In the genomic region with DNA sequence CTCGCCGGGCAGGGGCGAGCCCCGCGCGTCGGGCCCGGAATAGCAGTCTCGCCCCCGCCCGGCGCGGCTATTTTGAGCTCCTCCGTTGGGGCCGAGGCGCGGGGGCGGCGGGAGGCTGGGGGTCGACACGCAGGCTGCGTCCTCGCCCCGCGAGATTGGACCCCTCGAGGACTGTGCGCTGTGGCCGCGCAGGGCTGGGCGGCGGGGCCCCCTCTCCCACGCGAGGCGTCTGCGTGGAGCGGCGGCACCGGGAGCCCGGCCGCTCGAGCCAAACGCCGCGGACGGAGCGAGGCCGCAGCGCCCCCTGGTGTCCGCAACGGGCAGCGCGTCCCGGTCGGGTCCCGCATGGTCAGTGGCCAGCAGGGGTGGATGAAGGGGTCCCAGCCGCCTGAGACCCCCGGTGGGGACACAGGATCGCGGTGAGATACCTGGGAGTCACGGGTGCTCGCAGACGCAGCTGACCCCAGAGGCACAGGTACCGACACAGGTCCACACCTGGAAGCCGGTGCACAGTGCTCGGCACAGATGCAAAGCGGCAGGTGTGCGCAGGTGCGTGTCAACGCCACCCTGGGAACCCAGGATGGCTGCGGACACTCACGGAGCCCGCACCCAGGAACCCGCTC, we compare ENCODE assay signal across 1 cellular context.
TF ChIP-seq lines count a peak whose summit lies in the region.

No MANE protein-coding gene starts in this region.

TF ChIP-seq in K562, 482 proteins besides CTCF, POLR2A, EP300 and RAD21 (continued from another document and continues in another):
- TF ChIP-seq, protein P1, sequence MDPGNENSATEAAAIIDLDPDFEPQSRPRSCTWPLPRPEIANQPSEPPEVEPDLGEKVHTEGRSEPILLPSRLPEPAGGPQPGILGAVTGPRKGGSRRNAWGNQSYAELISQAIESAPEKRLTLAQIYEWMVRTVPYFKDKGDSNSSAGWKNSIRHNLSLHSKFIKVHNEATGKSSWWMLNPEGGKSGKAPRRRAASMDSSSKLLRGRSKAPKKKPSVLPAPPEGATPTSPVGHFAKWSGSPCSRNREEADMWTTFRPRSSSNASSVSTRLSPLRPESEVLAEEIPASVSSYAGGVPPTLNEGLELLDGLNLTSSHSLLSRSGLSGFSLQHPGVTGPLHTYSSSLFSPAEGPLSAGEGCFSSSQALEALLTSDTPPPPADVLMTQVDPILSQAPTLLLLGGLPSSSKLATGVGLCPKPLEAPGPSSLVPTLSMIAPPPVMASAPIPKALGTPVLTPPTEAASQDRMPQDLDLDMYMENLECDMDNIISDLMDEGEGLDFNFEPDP (CRISPR knock-in tag; IDR thresholded peaks at IDR 0.05): no peak
- TF ChIP-seq PTTG1 (tag; IDR thresholded peaks at IDR 0.05; ENCODE audit: low read depth): no peak
- no peak for TF ChIP-seq ZKSCAN8 (CRISPR knock-in tag; IDR thresholded peaks at IDR 0.05)
- TF ChIP-seq ZNF384 (IDR thresholded peaks at IDR 0.05; ENCODE audit: low read depth, low read length): 0 out of 2 replicates have a peak, but pooled peaks have one; percentile 23
- no peak for TF ChIP-seq ZNF197 (CRISPR knock-in tag; IDR thresholded peaks at IDR 0.05; ENCODE audit: low read depth)
- TF ChIP-seq MXI1 (IDR thresholded peaks at IDR 0.05; ENCODE audit: low read depth, low read length): no peak; the same call in 1 of the 2 replicates
- no peak for TF ChIP-seq BCOR (IDR thresholded peaks at IDR 0.05)
- TF ChIP-seq, protein P2, sequence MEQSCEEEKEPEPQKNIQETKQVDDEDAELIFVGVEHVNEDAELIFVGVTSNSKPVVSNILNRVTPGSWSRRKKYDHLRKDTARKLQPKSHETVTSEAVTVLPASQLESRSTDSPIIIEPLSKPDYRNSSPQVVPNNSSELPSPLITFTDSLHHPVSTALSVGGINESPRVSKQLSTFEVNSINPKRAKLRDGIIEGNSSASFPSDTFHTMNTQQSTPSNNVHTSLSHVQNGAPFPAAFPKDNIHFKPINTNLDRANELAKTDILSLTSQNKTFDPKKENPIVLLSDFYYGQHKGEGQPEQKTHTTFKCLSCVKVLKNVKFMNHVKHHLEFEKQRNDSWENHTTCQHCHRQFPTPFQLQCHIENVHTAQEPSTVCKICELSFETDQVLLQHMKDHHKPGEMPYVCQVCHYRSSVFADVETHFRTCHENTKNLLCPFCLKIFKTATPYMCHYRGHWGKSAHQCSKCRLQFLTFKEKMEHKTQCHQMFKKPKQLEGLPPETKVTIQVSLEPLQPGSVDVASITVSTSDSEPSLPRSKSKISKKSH (CRISPR knock-in tag; IDR thresholded peaks at IDR 0.05): no peak
- no peak for TF ChIP-seq HOXB6 (CRISPR knock-in tag; IDR thresholded peaks at IDR 0.05; ENCODE audit: borderline replicate concordance)
- TF ChIP-seq ZBTB7A (IDR thresholded peaks at IDR 0.05; ENCODE audit: borderline replicate concordance, control insufficient read depth, low read depth, low read length): peak; percentile 100
- TF ChIP-seq ZNF766 (CRISPR knock-in tag; conservative IDR thresholded peaks at IDR 0.05): peak; percentile 34; the same call in 1 of the 2 replicates
- TF ChIP-seq SMC3 (conservative IDR thresholded peaks at IDR 0.05; ENCODE audit: insufficient read depth, low read depth, low read length): peak; percentile 86
- TF ChIP-seq HDAC6 (IDR thresholded peaks at IDR 0.05; ENCODE audit: low read depth, low read length): no peak
- TF ChIP-seq, protein P3, sequence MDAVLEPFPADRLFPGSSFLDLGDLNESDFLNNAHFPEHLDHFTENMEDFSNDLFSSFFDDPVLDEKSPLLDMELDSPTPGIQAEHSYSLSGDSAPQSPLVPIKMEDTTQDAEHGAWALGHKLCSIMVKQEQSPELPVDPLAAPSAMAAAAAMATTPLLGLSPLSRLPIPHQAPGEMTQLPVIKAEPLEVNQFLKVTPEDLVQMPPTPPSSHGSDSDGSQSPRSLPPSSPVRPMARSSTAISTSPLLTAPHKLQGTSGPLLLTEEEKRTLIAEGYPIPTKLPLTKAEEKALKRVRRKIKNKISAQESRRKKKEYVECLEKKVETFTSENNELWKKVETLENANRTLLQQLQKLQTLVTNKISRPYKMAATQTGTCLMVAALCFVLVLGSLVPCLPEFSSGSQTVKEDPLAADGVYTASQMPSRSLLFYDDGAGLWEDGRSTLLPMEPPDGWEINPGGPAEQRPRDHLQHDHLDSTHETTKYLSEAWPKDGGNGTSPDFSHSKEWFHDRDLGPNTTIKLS (IDR thresholded peaks at IDR 0.05; ENCODE audit: borderline replicate concordance, low read depth): peak; percentile 38; the same call in 1 of the 2 replicates
- TF ChIP-seq NR2C1 (IDR thresholded peaks at IDR 0.05): no peak
- TF ChIP-seq NR2C1 (tag; IDR thresholded peaks at IDR 0.05): no peak
- TF ChIP-seq MYNN (IDR thresholded peaks at IDR 0.05): no peak
- TF ChIP-seq MYNN (CRISPR knock-in tag; IDR thresholded peaks at IDR 0.05): no peak
- no peak for TF ChIP-seq TEAD2 (tag; IDR thresholded peaks at IDR 0.05)
- TF ChIP-seq, protein P4, sequence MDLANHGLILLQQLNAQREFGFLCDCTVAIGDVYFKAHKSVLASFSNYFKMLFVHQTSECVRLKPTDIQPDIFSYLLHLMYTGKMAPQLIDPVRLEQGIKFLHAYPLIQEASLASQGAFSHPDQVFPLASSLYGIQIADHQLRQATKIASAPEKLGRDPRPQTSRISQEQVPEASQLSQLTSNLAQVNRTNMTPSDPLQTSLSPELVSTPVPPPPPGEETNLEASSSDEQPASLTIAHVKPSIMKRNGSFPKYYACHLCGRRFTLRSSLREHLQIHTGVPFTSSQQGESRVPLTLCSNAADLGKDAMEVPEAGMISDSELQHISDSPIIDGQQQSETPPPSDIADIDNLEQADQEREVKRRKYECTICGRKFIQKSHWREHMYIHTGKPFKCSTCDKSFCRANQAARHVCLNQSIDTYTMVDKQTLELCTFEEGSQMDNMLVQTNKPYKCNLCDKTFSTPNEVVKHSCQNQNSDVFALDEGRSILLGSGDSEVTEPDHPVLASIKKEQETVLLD (IDR thresholded peaks at IDR 0.05): peak; percentile 57; the same call in 1 of the 2 replicates
- TF ChIP-seq ZKSCAN3 (CRISPR knock-in tag; IDR thresholded peaks at IDR 0.05): no peak
- TF ChIP-seq ZSCAN32 (CRISPR knock-in tag; IDR thresholded peaks at IDR 0.05): no peak
- TF ChIP-seq ETV1 (tag; conservative IDR thresholded peaks at IDR 0.05; ENCODE audit: low read depth): no peak
- TF ChIP-seq, protein P5, sequence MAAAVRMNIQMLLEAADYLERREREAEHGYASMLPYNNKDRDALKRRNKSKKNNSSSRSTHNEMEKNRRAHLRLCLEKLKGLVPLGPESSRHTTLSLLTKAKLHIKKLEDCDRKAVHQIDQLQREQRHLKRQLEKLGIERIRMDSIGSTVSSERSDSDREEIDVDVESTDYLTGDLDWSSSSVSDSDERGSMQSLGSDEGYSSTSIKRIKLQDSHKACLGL (CRISPR knock-in tag; IDR thresholded peaks at IDR 0.05; ENCODE audit: borderline replicate concordance, poor library complexity, severe bottlenecking): no peak
- TF ChIP-seq, protein P6, sequence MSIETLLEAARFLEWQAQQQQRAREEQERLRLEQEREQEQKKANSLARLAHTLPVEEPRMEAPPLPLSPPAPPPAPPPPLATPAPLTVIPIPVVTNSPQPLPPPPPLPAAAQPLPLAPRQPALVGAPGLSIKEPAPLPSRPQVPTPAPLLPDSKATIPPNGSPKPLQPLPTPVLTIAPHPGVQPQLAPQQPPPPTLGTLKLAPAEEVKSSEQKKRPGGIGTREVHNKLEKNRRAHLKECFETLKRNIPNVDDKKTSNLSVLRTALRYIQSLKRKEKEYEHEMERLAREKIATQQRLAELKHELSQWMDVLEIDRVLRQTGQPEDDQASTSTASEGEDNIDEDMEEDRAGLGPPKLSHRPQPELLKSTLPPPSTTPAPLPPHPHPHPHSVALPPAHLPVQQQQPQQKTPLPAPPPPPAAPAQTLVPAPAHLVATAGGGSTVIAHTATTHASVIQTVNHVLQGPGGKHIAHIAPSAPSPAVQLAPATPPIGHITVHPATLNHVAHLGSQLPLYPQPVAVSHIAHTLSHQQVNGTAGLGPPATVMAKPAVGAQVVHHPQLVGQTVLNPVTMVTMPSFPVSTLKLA (conservative IDR thresholded peaks at IDR 0.05): no peak
- TF ChIP-seq SRF (CRISPR knock-in tag; IDR thresholded peaks at IDR 0.05): no peak
- TF ChIP-seq, protein P7, sequence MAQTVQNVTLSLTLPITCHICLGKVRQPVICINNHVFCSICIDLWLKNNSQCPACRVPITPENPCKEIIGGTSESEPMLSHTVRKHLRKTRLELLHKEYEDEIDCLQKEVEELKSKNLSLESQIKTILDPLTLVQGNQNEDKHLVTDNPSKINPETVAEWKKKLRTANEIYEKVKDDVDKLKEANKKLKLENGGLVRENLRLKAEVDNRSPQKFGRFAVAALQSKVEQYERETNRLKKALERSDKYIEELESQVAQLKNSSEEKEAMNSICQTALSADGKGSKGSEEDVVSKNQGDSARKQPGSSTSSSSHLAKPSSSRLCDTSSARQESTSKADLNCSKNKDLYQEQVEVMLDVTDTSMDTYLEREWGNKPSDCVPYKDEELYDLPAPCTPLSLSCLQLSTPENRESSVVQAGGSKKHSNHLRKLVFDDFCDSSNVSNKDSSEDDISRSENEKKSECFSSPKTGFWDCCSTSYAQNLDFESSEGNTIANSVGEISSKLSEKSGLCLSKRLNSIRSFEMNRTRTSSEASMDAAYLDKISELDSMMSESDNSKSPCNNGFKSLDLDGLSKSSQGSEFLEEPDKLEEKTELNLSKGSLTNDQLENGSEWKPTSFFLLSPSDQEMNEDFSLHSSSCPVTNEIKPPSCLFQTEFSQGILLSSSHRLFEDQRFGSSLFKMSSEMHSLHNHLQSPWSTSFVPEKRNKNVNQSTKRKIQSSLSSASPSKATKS (CRISPR knock-in tag; IDR thresholded peaks at IDR 0.05): no peak
- no peak for TF ChIP-seq RBBP5 (IDR thresholded peaks at IDR 0.05; ENCODE audit: borderline replicate concordance, insufficient read depth, low read length, poor library complexity, severe bottlenecking)
- TF ChIP-seq, protein P8, sequence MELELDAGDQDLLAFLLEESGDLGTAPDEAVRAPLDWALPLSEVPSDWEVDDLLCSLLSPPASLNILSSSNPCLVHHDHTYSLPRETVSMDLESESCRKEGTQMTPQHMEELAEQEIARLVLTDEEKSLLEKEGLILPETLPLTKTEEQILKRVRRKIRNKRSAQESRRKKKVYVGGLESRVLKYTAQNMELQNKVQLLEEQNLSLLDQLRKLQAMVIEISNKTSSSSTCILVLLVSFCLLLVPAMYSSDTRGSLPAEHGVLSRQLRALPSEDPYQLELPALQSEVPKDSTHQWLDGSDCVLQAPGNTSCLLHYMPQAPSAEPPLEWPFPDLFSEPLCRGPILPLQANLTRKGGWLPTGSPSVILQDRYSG (tag; conservative IDR thresholded peaks at IDR 0.05; ENCODE audit: low read depth): no peak
- 0 out of 2 replicates have a peak, but pooled peaks have one; percentile 55 for TF ChIP-seq ZBTB17 (CRISPR knock-in tag; IDR thresholded peaks at IDR 0.05)
- no peak for TF ChIP-seq SLC30A9 (CRISPR knock-in tag; IDR thresholded peaks at IDR 0.05)
- TF ChIP-seq ZNF133 (CRISPR knock-in tag; IDR thresholded peaks at IDR 0.05): no peak
- TF ChIP-seq BRCA1 (IDR thresholded peaks at IDR 0.05): no peak
- TF ChIP-seq BRCA1 (CRISPR knock-in tag; IDR thresholded peaks at IDR 0.05): no peak
- TF ChIP-seq, protein P9, sequence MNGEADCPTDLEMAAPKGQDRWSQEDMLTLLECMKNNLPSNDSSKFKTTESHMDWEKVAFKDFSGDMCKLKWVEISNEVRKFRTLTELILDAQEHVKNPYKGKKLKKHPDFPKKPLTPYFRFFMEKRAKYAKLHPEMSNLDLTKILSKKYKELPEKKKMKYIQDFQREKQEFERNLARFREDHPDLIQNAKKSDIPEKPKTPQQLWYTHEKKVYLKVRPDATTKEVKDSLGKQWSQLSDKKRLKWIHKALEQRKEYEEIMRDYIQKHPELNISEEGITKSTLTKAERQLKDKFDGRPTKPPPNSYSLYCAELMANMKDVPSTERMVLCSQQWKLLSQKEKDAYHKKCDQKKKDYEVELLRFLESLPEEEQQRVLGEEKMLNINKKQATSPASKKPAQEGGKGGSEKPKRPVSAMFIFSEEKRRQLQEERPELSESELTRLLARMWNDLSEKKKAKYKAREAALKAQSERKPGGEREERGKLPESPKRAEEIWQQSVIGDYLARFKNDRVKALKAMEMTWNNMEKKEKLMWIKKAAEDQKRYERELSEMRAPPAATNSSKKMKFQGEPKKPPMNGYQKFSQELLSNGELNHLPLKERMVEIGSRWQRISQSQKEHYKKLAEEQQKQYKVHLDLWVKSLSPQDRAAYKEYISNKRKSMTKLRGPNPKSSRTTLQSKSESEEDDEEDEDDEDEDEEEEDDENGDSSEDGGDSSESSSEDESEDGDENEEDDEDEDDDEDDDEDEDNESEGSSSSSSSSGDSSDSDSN (IDR thresholded peaks at IDR 0.05; ENCODE audit: borderline replicate concordance in 1 of 2, low read depth in 2 of 2, low read length in 2 of 2): 0 out of 4 replicates have a peak, but pooled peaks of 1 of the 2 experiments have one; percentile 29
- no peak for TF ChIP-seq EHMT2 (IDR thresholded peaks at IDR 0.05)
- TF ChIP-seq BHLHE40 (IDR thresholded peaks at IDR 0.05; ENCODE audit: low read length): 0 out of 2 replicates have a peak, but pooled peaks have one; percentile 4
- no peak for TF ChIP-seq CBFB (CRISPR knock-in tag; IDR thresholded peaks at IDR 0.05)
- no peak for TF ChIP-seq MCM3 (IDR thresholded peaks at IDR 0.05)
- TF ChIP-seq, protein P10, sequence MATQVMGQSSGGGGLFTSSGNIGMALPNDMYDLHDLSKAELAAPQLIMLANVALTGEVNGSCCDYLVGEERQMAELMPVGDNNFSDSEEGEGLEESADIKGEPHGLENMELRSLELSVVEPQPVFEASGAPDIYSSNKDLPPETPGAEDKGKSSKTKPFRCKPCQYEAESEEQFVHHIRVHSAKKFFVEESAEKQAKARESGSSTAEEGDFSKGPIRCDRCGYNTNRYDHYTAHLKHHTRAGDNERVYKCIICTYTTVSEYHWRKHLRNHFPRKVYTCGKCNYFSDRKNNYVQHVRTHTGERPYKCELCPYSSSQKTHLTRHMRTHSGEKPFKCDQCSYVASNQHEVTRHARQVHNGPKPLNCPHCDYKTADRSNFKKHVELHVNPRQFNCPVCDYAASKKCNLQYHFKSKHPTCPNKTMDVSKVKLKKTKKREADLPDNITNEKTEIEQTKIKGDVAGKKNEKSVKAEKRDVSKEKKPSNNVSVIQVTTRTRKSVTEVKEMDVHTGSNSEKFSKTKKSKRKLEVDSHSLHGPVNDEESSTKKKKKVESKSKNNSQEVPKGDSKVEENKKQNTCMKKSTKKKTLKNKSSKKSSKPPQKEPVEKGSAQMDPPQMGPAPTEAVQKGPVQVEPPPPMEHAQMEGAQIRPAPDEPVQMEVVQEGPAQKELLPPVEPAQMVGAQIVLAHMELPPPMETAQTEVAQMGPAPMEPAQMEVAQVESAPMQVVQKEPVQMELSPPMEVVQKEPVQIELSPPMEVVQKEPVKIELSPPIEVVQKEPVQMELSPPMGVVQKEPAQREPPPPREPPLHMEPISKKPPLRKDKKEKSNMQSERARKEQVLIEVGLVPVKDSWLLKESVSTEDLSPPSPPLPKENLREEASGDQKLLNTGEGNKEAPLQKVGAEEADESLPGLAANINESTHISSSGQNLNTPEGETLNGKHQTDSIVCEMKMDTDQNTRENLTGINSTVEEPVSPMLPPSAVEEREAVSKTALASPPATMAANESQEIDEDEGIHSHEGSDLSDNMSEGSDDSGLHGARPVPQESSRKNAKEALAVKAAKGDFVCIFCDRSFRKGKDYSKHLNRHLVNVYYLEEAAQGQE (CRISPR knock-in tag; IDR thresholded peaks at IDR 0.05; ENCODE audit: low read depth): no peak
- TF ChIP-seq, protein P11, sequence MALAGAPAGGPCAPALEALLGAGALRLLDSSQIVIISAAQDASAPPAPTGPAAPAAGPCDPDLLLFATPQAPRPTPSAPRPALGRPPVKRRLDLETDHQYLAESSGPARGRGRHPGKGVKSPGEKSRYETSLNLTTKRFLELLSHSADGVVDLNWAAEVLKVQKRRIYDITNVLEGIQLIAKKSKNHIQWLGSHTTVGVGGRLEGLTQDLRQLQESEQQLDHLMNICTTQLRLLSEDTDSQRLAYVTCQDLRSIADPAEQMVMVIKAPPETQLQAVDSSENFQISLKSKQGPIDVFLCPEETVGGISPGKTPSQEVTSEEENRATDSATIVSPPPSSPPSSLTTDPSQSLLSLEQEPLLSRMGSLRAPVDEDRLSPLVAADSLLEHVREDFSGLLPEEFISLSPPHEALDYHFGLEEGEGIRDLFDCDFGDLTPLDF (CRISPR knock-in tag; IDR thresholded peaks at IDR 0.05): no peak
- TF ChIP-seq HIVEP1 (CRISPR knock-in tag; IDR thresholded peaks at IDR 0.05): no peak
